ENCODE assay signal across 11 cellular contexts in genomic region chr1:246947255-246947654, GRCh38. TPM values are rescaled to one million over a fixed set of nuclear protein-coding genes. Genes with fewer than 3 reads are reported as not detected.
DNase-seq lines count a peak whose midpoint lies in the region; ATAC-seq, FAIRE-seq and TF ChIP-seq lines count a peak whose summit lies in the region.
"Had no signal": no experiment of that assay in that cellular context is flagged by ENCODE, and none has a peak within 500 bp of the region (broad histone marks: within the 10 kb centered on the region; RNA-seq: fewer than 3 reads in every experiment).

No MANE protein-coding gene starts in this region.

- H3K36me3 ChIP-seq in endothelial cell of umbilical vein (ENCODE audit: control insufficient read depth in 2 of 2, extremely low read depth in 1 of 2, insufficient read depth in 2 of 2, low read length in 2 of 2) = no peaks in the 10 kb centered on the region
- no peaks in the 10 kb centered on the region for H3K36me3 ChIP-seq in left lung
- H3K36me3 ChIP-seq in Caco-2 (ENCODE audit: control insufficient read depth, insufficient read depth, low read length) = no peaks in the 10 kb centered on the region; the same call in 1 of the 2 replicates

- dilution Hi-C loops in endothelial cell of umbilical vein (cut with MboI; ENCODE audit: extremely low pct_ligation_motif_present, low sequenced_read_pairs) = no loop called here

- H3K36me3 Mint-ChIP-seq in Caco-2 (ENCODE audit: insufficient read depth, unreplicated experiment) = peaks cover 12% of the 10 kb centered on the region

- no peak for TF ChIP-seq POLR2A in endothelial cell of umbilical vein (IDR thresholded peaks at IDR 0.05; ENCODE audit: low read depth, low read length)

- no peaks in the 10 kb centered on the region for H4K20me1 ChIP-seq in endothelial cell of umbilical vein (replicated peaks; ENCODE audit: control insufficient read depth, extremely low read depth, insufficient read depth, low read length)

- intact Hi-C loops in endothelial cell of umbilical vein (cut with micrococcal nuclease) (loop anchor here (1.0 kb wide), 2 partner anchors 13 to 15 kb away; no protein-coding TSS in a partner anchor), left lung (cut with DNase I) (no loop called here), Caco-2 (cut with micrococcal nuclease; ENCODE audit: unreplicated experiment) (no loop called here)

- FAIRE-seq in endothelial cell of umbilical vein (lab: Jason Lieb, UNC) (peak; percentile 100), GM19239 (lab: Jason Lieb, UNC) (no peak)

- DNase-seq in LHCN-M2 (ENCODE audit: low read depth) (peak; percentile 96), endothelial cell of umbilical vein (ENCODE audit: low read depth, low spot score) (peak; percentile 87), left lung (peak in 1 of 2 donors; percentile 41), smooth muscle cell of the brain vasculature (ENCODE audit: low read depth, low spot score) (peak; percentile 53), DMS53 treated with DMSO at 0.1 percent for 48 hours (lab: John Stamatoyannopoulos, UW; ENCODE audit: unreplicated experiment) (no peak), Caco-2 (no peak), GM19239 (ENCODE audit: insufficient read length, low spot score) (no peak)
- DNase-seq in activated naive CD4-positive, alpha-beta T cell (lab: John Stamatoyannopoulos, UW) = no peak
- DNase-seq: DMS53; effector memory CD4-positive, alpha-beta T cell; OCI-M1 had no signal

- TF ChIP-seq CTCF in endothelial cell of umbilical vein (IDR thresholded peaks at IDR 0.05; ENCODE audit: extremely low read depth in 1 of 2, insufficient read depth in 1 of 2, low read depth in 1 of 2, low read length in 2 of 2) = no peak
- TF ChIP-seq CTCF in left lung (IDR thresholded peaks at IDR 0.05) = no peak
- no peak for TF ChIP-seq CTCF in Caco-2 (IDR thresholded peaks at IDR 0.05; ENCODE audit: insufficient read depth in 1 of 2, low read depth in 1 of 2, low read length in 1 of 2, severe bottlenecking in 1 of 2, unreplicated experiment in 1 of 2)

- peak overlapping the region; percentile 49 for H2AFZ ChIP-seq in endothelial cell of umbilical vein (ENCODE audit: low read depth, low read length)

- ATAC-seq in left lung = peak; percentile 85

- peak overlapping the region; percentile 40 for H3K4me2 ChIP-seq in endothelial cell of umbilical vein (ENCODE audit: insufficient read depth, low read length)

- no peaks in the 10 kb centered on the region for H3K9me3 ChIP-seq in endothelial cell of umbilical vein (replicated peaks; ENCODE audit: control insufficient read depth, insufficient read depth, low read length)
- no peaks in the 10 kb centered on the region for H3K9me3 ChIP-seq in left lung
- no peaks in the 10 kb centered on the region for H3K9me3 ChIP-seq in Caco-2

- H3K27me3 Mint-ChIP-seq in Caco-2 (ENCODE audit: insufficient read depth, unreplicated experiment) = no peaks in the 10 kb centered on the region

- H3K4me3 Mint-ChIP-seq in Caco-2 (ENCODE audit: unreplicated experiment) = no peak overlapping the region

- POLR2A ChIA-PET in endothelial cell of umbilical vein (lab: Charles Lee) = no interaction called here
- POLR2A ChIA-PET in Caco-2 (lab: Charles Lee) = no interaction called here

- no peak overlapping the region for H3K27ac Mint-ChIP-seq in Caco-2 (ENCODE audit: unreplicated experiment)

- CTCF ChIA-PET in endothelial cell of umbilical vein (lab: Charles Lee) = interaction anchor here (1.0 kb wide), 2 partner anchors 12 to 40 kb away, joined by 3 read pairs; no protein-coding TSS in a partner anchor
- CTCF ChIA-PET in Caco-2 (lab: Charles Lee) = no interaction called here

- H3K79me2 ChIP-seq in endothelial cell of umbilical vein (ENCODE audit: control insufficient read depth, insufficient read depth, low read length) = no peaks in the 10 kb centered on the region

- H3K9me3 Mint-ChIP-seq in Caco-2 (ENCODE audit: unreplicated experiment) = no peaks in the 10 kb centered on the region

- H3K4me3 ChIP-seq in endothelial cell of umbilical vein (replicated peaks in 1 of 3; ENCODE audit: insufficient read depth in 1 of 3, low read depth in 1 of 3, low read length in 3 of 3) (no peak overlapping the region), left lung (no peak overlapping the region), Caco-2 (ENCODE audit: low read depth, low read length) (no peak overlapping the region)

- peak overlapping the region; percentile 58 for H3K27ac ChIP-seq in endothelial cell of umbilical vein (ENCODE audit: insufficient read depth, low read depth, low read length)
- H3K27ac ChIP-seq in left lung = peak overlapping the region in 1 of 2 donors; percentile 67

- BruUV-seq in endothelial cell of umbilical vein (replicated peaks; lab: Mats Ljungman, UMichigan) = no TSS peak
- BruUV-seq in Caco-2 (replicated peaks; lab: Mats Ljungman, UMichigan) = no TSS peak

- no peak overlapping the region for H3K9ac ChIP-seq in endothelial cell of umbilical vein (replicated peaks; ENCODE audit: extremely low read depth, insufficient read depth, low read length)

- no peaks in the 10 kb centered on the region for H3K27me3 ChIP-seq in endothelial cell of umbilical vein (ENCODE audit: control insufficient read depth in 2 of 2, insufficient read depth in 2 of 2, low read length in 2 of 2)
- H3K27me3 ChIP-seq in left lung = no peaks in the 10 kb centered on the region
- no peaks in the 10 kb centered on the region for H3K27me3 ChIP-seq in Caco-2 (replicated peaks; ENCODE audit: control insufficient read depth, insufficient read depth, low read length)

- no peaks in the 10 kb centered on the region for H3K9me1 ChIP-seq in endothelial cell of umbilical vein (replicated peaks; ENCODE audit: control insufficient read depth, extremely low read depth, insufficient read depth, low read length)

- H3K4me1 Mint-ChIP-seq in Caco-2 (ENCODE audit: low read depth, unreplicated experiment) = no peaks in the 10 kb centered on the region

- H3K4me1 ChIP-seq in endothelial cell of umbilical vein (ENCODE audit: control insufficient read depth, extremely low read depth, insufficient read depth, low read length) (peaks cover 6% of the 10 kb centered on the region), left lung (no peaks in the 10 kb centered on the region), Caco-2 (no peaks in the 10 kb centered on the region)

TF ChIP-seq in endothelial cell of umbilical vein, 7 proteins besides CTCF, POLR2A, EP300 and RAD21:
- TF ChIP-seq POLR2AphosphoS5 (IDR thresholded peaks at IDR 0.05; ENCODE audit: insufficient read depth, low read depth, low read length) (peak; percentile 59), JUN (IDR thresholded peaks at IDR 0.05; ENCODE audit: borderline replicate concordance, insufficient read depth, insufficient read length, low read depth) (peak; percentile 75), MAX (IDR thresholded peaks at IDR 0.05; ENCODE audit: insufficient read depth, insufficient read length) (no peak), FOS (IDR thresholded peaks at IDR 0.05; ENCODE audit: borderline replicate concordance, insufficient read depth, low read length) (peak; percentile 64)

RNA-seq across cellular contexts. Expression of gene AHCTF1, which starts 15.5 kb away (rescaled TPM):
- total RNA-seq in LHCN-M2 (2014; rRNA removed) (41.2 and 42.8 TPM in 2 replicates), endothelial cell of umbilical vein (30.7 and 32.1 TPM in 2 replicates), left lung (10 to 100 TPM; 22.4 to 30.8 TPM), Caco-2 (2022) (42.3 and 48.7 TPM in 2 replicates)
- polyA plus RNA-seq in LHCN-M2 (2012) = 6.1 TPM
- polyA plus RNA-seq in endothelial cell of umbilical vein = 3.5 and 5.5 TPM in 2 replicates
- 7.5 and 9.7 TPM in 2 replicates for polyA plus RNA-seq in endothelial cell of umbilical vein (2011; cell fraction: cytosol; rRNA removed)
- 29.9 and 32.7 TPM in 2 replicates for polyA plus RNA-seq in endothelial cell of umbilical vein (2011; cell fraction: nucleus; rRNA removed)
- 17.6 and 21.3 TPM in 2 replicates for polyA plus RNA-seq in endothelial cell of umbilical vein (2012)
- polyA minus RNA-seq in endothelial cell of umbilical vein = 21.1 and 24.4 TPM in 2 replicates
- 39.3 TPM for polyA minus RNA-seq in endothelial cell of umbilical vein (2011; cell fraction: cytosol; rRNA and poly(A)+ RNA removed)
- polyA minus RNA-seq in endothelial cell of umbilical vein (2011; cell fraction: nucleus; rRNA and poly(A)+ RNA removed) = 50.8 and 69.1 TPM in 2 replicates

Comparison
In these comparisons a context has a peak if more than half of its experiments do, and no peak if none do; other contexts are left out.
1. DNase-seq: peak in LHCN-M2 (single experiment), endothelial cell of umbilical vein (single experiment) and smooth muscle cell of the brain vasculature (single experiment); none in DMS53 treated with DMSO at 0.1 percent for 48 hours (single experiment), Caco-2 (0 of 2), activated naive CD4-positive, alpha-beta T cell (0 of 4) and GM19239 (single experiment).